In genomic region chr1:147740391-147740790, GRCh38 we compare ENCODE assay signal across 21 cellular contexts. TPM values are rescaled to one million over a fixed set of nuclear protein-coding genes. Genes with fewer than 3 reads are reported as not detected.
DNase-seq lines count a peak whose midpoint lies in the region; ATAC-seq and TF ChIP-seq lines count a peak whose summit lies in the region.
"Had no signal": no experiment of that assay in that cellular context is flagged by ENCODE, and none has a peak within 500 bp of the region (broad histone marks: within the 10 kb centered on the region; RNA-seq: fewer than 3 reads in every experiment).

No MANE protein-coding gene starts in this region.

- no peak for TF ChIP-seq POLR2A in esophagus muscularis mucosa (IDR thresholded peaks at IDR 0.05; ENCODE audit: low read depth)

- H3K9me3 Mint-ChIP-seq in nephron = no peaks in the 10 kb centered on the region
- H3K9me3 Mint-ChIP-seq: CD4-positive, alpha-beta memory T cell; GM23338; H9 had no signal

- WGBS in right cardiac atrium = 85% methylated on average over 3 of the region's 3 CpGs
- 87% methylated on average over 3 of the region's 3 CpGs for WGBS in esophagus muscularis mucosa

- intact Hi-C loops in right cardiac atrium (cut with DNase I) (no loop called here), Right ventricle myocardium inferior (cut with DNase I) (no loop called here), esophagus muscularis mucosa (cut with DNase I) (no loop called here)

- peaks cover 2% of the 10 kb centered on the region for H3K4me1 ChIP-seq in right cardiac atrium (ENCODE audit: control insufficient read depth, insufficient read depth, low read length)
- peaks cover 0 to 9% (median 7%) of the 10 kb centered on the region in 4 donors for H3K4me1 ChIP-seq in esophagus muscularis mucosa

- peak overlapping the region; percentile 45 to 57 (median 52) for H3K27ac Mint-ChIP-seq in nephron
- H3K27ac Mint-ChIP-seq: GM23338, H9 had no signal

- H3K27ac ChIP-seq in right cardiac atrium (ENCODE audit: low read length) (peak overlapping the region; percentile 77), esophagus muscularis mucosa (replicated peaks in 1 of 4) (no peak overlapping the region), brain microvascular endothelial cell (no peak overlapping the region)

- H3K36me3 ChIP-seq in esophagus muscularis mucosa (no peaks in the 10 kb centered on the region), brain microvascular endothelial cell (replicated peaks) (no peaks in the 10 kb centered on the region)

- H3K27me3 ChIP-seq in right cardiac atrium (ENCODE audit: control insufficient read depth, insufficient read depth) (no peaks in the 10 kb centered on the region), esophagus muscularis mucosa (no peaks in the 10 kb centered on the region), brain microvascular endothelial cell (replicated peaks) (no peaks in the 10 kb centered on the region)

- TF ChIP-seq CTCF in esophagus muscularis mucosa (IDR thresholded peaks at IDR 0.05) (no peak), nephron (IDR thresholded peaks at IDR 0.05; ENCODE audit: unreplicated experiment in 3 of 3) (no peak), brain microvascular endothelial cell (IDR thresholded peaks at IDR 0.05; ENCODE audit: low read depth, low read length, missing control alignments) (no peak)

- no peak for TF ChIP-seq EP300 in esophagus muscularis mucosa (IDR thresholded peaks at IDR 0.05)

- peaks cover 41% of the 10 kb centered on the region for H3K4me1 Mint-ChIP-seq in nephron
- H3K4me1 Mint-ChIP-seq: GM23338 had no signal

- ATAC-seq in right cardiac atrium = no peak
- ATAC-seq in Right ventricle myocardium inferior = no peak
- ATAC-seq in GM19463 (IDR thresholded peaks at IDR 0.05; ENCODE audit: unreplicated experiment) = no peak
- ATAC-seq: GM23338, HCT116 had no signal

- DNase-seq in right cardiac atrium (no peak), Right ventricle myocardium inferior (ENCODE audit: missing footprints) (no peak), esophagus muscularis mucosa (ENCODE audit: extremely low spot score) (peak; percentile 31), brain microvascular endothelial cell (no peak), UCSD-AML1 (lab: John Stamatoyannopoulos, UW; ENCODE audit: unreplicated experiment) (no peak)
- DNase-seq: C1 segment of cervical spinal cord; Calu3; CD4-positive, alpha-beta memory T cell; COR-L47; DMS53; DMS79 treated with DMSO at 0.1 percent for 48 hours; GF-D8; H9 had no signal

- H3K27me3 Mint-ChIP-seq in nephron (ENCODE audit: low read depth) = peaks cover 4% of the 10 kb centered on the region

- H3K4me3 Mint-ChIP-seq in nephron = peak overlapping the region in 1 of 3 experiments; percentile 27
- H3K4me3 Mint-ChIP-seq: CD4-positive, alpha-beta memory T cell; GM23338; H9 had no signal

- no peaks in the 10 kb centered on the region for H3K36me3 Mint-ChIP-seq in nephron (ENCODE audit: low read depth)
- H3K36me3 Mint-ChIP-seq: CD4-positive, alpha-beta memory T cell had no signal

- in situ Hi-C loops in brain microvascular endothelial cell (cut with HindIII; ENCODE audit: low pct_ligation_motif_present, low sequenced_read_pairs) = no loop called here

- H3K9me3 ChIP-seq in right cardiac atrium (ENCODE audit: control insufficient read depth, low read length) (no peaks in the 10 kb centered on the region), esophagus muscularis mucosa (no peaks in the 10 kb centered on the region)

- H3K4me3 ChIP-seq in right cardiac atrium (ENCODE audit: low read length) = no peak overlapping the region
- H3K4me3 ChIP-seq in esophagus muscularis mucosa = no peak overlapping the region
- H3K4me3 ChIP-seq in brain microvascular endothelial cell (ENCODE audit: low read depth, low read length) = no peak overlapping the region
- H3K4me3 ChIP-seq: GM23338 had no signal

RNA-seq across cellular contexts. Expression of gene GJA5, which starts 20.0 kb away (rescaled TPM):
- total RNA-seq in right cardiac atrium (100 to 1,000 TPM in 3 of 4 donors, 10 to 100 TPM in 1; 63.1 to 264 (median 165) TPM), Right ventricle myocardium inferior (11.3 TPM), esophagus muscularis mucosa (10 to 100 TPM in 3 of 4 donors, 1 to 10 TPM in 1; 9.8 to 14.6 (median 12.0) TPM)
- 57.1 TPM for polyA plus RNA-seq in right cardiac atrium
- total RNA-seq: A172; A673; Calu3; CD4-positive, alpha-beta memory T cell; Daoy; G401 had no signal
- polyA plus RNA-seq: CD4-positive, alpha-beta memory T cell had no signal
